ENCODE assay signal across 24 cellular contexts in genomic region chr5:73727470-73727869, GRCh38.
A peak's percentile ranks its signal among the peaks of the same experiment; 100 is the strongest.
DNase-seq lines count a peak whose midpoint lies in the region; ATAC-seq, FAIRE-seq and TF ChIP-seq lines count a peak whose summit lies in the region.
"Had no signal": no experiment of that assay in that cellular context is flagged by ENCODE, and none has a peak within 500 bp of the region (broad histone marks: within the 10 kb centered on the region; RNA-seq: fewer than 3 reads in every experiment).

No MANE protein-coding gene starts in this region.

- peaks cover 67% of the 10 kb centered on the region for H3K4me1 ChIP-seq in HepG2 (ENCODE audit: insufficient read depth, low read length)
- H3K4me1 ChIP-seq in right lobe of liver = peaks cover 0 to 38% (median 9%) of the 10 kb centered on the region in 4 donors
- H3K4me1 ChIP-seq in uterus = no peaks in the 10 kb centered on the region
- H3K4me1 ChIP-seq: BLaER1 treated with 17β-estradiol and CSF1 and Interleukin-3, amounts not matched to agents 10 nM and 100 nM had no signal

- no peak for TF ChIP-seq RAD21 in HepG2 (CRISPR knock-in tag; IDR thresholded peaks at IDR 0.05)

- H2AFZ ChIP-seq in HepG2 (ENCODE audit: low read length) = no peak overlapping the region

- H3K36me3 Mint-ChIP-seq in osteocyte (ENCODE audit: unreplicated experiment) = peaks cover 5% of the 10 kb centered on the region
- H3K36me3 Mint-ChIP-seq: CD4-positive, alpha-beta memory T cell had no signal

- no peak for TF ChIP-seq POLR2A in HepG2 (IDR thresholded peaks at IDR 0.05; ENCODE audit: insufficient read depth in 1 of 2, low read depth in 2 of 2, low read length in 2 of 2)
- no peak for TF ChIP-seq POLR2A in right lobe of liver (IDR thresholded peaks at IDR 0.05)
- no peak for TF ChIP-seq POLR2A in uterus (IDR thresholded peaks at IDR 0.05)

- H3K27me3 ChIP-seq in HepG2 (ENCODE audit: control insufficient read depth in 1 of 2, insufficient read depth in 2 of 2, low read length in 2 of 2) = no peaks in the 10 kb centered on the region
- H3K27me3 ChIP-seq in right lobe of liver = no peaks in the 10 kb centered on the region
- no peaks in the 10 kb centered on the region for H3K27me3 ChIP-seq in uterus
- H3K27me3 ChIP-seq: BLaER1 treated with 17β-estradiol and CSF1 and Interleukin-3, amounts not matched to agents 10 nM and 100 nM had no signal

- intact Hi-C loops in HepG2 (cut with micrococcal nuclease; ENCODE audit: unreplicated experiment) (loop anchor here (5.0 kb wide), 2 partner anchors 35 to 65 kb away; no protein-coding TSS in a partner anchor), right lobe of liver (cut with DNase I) (no loop called here), uterus (cut with DNase I; ENCODE audit: low total_unique reads) (no loop called here)

- H3K4me3 ChIP-seq in HepG2 (replicated peaks in 1 of 3; ENCODE audit: insufficient read depth in 1 of 3, low read depth in 2 of 3, low read length in 3 of 3) (no peak overlapping the region), right lobe of liver (no peak overlapping the region), coronary artery (peak overlapping the region; percentile 3), uterus (no peak overlapping the region)
- H3K4me3 ChIP-seq: BLaER1 treated with 17β-estradiol and CSF1 and Interleukin-3, amounts not matched to agents 10 nM and 100 nM had no signal

- POLR2A ChIA-PET in HepG2 (lab: Yijun Ruan, JAX) = interaction anchor here (2.6 kb wide), 1 partner anchor 49 kb away, joined by 7 read pairs; no protein-coding TSS in a partner anchor

- in situ Hi-C loops in HepG2 (cut with HindIII; ENCODE audit: extremely low pct_ligation_motif_present, low pct_unique_long_range_greater_than_20kb) (no loop called here), ACHN (cut with HindIII; ENCODE audit: low pct_ligation_motif_present, low pct_unique_long_range_greater_than_20kb, low sequenced_read_pairs) (no loop called here)

- peak overlapping the region; percentile 63 for H3K27ac Mint-ChIP-seq in osteocyte (ENCODE audit: unreplicated experiment)
- H3K27ac Mint-ChIP-seq: CD4-positive, alpha-beta memory T cell; HFFc6 had no signal

- no peaks in the 10 kb centered on the region for H3K27me3 Mint-ChIP-seq in osteocyte (ENCODE audit: unreplicated experiment)

- 96% methylated on average over 1 of the region's 1 CpG for WGBS in HepG2 (ENCODE audit: low lambda C conversion rate)
- WGBS in right lobe of liver (ENCODE audit: insufficient coverage, low coverage, low lambda C conversion rate, missing lambda C conversion rate) = 50% methylated on average over 1 of the region's 1 CpG

- H3K9me3 ChIP-seq in HepG2 (ENCODE audit: low read length) (no peaks in the 10 kb centered on the region), right lobe of liver (no peaks in the 10 kb centered on the region), uterus (no peaks in the 10 kb centered on the region)
- H3K9me3 ChIP-seq: BLaER1 treated with 17β-estradiol and CSF1 and Interleukin-3, amounts not matched to agents 10 nM and 100 nM; Caco-2; SK-N-SH had no signal

- H3K36me3 ChIP-seq in HepG2 (replicated peaks in 1 of 2; ENCODE audit: control insufficient read depth in 1 of 2, insufficient read depth in 2 of 2, low read length in 2 of 2) = no peaks in the 10 kb centered on the region
- H3K36me3 ChIP-seq in right lobe of liver = no peaks in the 10 kb centered on the region
- H3K36me3 ChIP-seq in uterus = no peaks in the 10 kb centered on the region
- H3K36me3 ChIP-seq: BLaER1 treated with 17β-estradiol and CSF1 and Interleukin-3, amounts not matched to agents 10 nM and 100 nM had no signal

- H3K9ac ChIP-seq in HepG2 (ENCODE audit: insufficient read depth, low read depth, low read length) = no peak overlapping the region
- H3K9ac ChIP-seq: BLaER1 treated with 17β-estradiol and CSF1 and Interleukin-3, amounts not matched to agents 10 nM and 100 nM; KMS-11; SK-N-SH had no signal

- H4K20me1 ChIP-seq in HepG2 (ENCODE audit: insufficient read depth, low read length) = no peaks in the 10 kb centered on the region
- H4K20me1 ChIP-seq: BLaER1 treated with 17β-estradiol and CSF1 and Interleukin-3, amounts not matched to agents 10 nM and 100 nM had no signal

- FAIRE-seq in HepG2 (lab: Jason Lieb, UNC) (no peak), GM19239 (lab: Jason Lieb, UNC) (no peak)

- DNase-seq in HepG2 (ENCODE audit: low spot score) (no peak), right lobe of liver (no peak), coronary artery (ENCODE audit: low spot score) (no peak), osteocyte (ENCODE audit: extremely low spot score, unreplicated experiment) (no peak), uterus (no peak), Ammon's horn (ENCODE audit: low spot score) (no peak), ACHN (no peak), GM19239 (ENCODE audit: insufficient read length, low spot score) (no peak)
- DNase-seq: Caco-2; CD4-positive, alpha-beta memory T cell; DMS 273 treated with DMSO at 0.1 percent for 48 hours; DMS79 treated with DMSO at 0.1 percent for 48 hours; H7; HFFc6; NCI-H1417; NCI-H1694 treated with DMSO at 0.1 percent for 48 hours; NCI-H446; NCI-H69; NK-92 treated with Interleukin-12 subunit alpha and Interleukin-12 subunit beta, amount 100 ng/mL, for 24 hours; SIG-M5; SK-N-SH had no signal

- TF ChIP-seq CTCF in HepG2 (CRISPR knock-in tag; IDR thresholded peaks at IDR 0.05) (no peak), right lobe of liver (IDR thresholded peaks at IDR 0.05) (no peak), coronary artery (IDR thresholded peaks at IDR 0.05) (no peak), osteocyte (IDR thresholded peaks at IDR 0.05) (no peak), uterus (IDR thresholded peaks at IDR 0.05) (no peak)

- no peak overlapping the region for H3K4me2 ChIP-seq in HepG2 (ENCODE audit: low read depth, low read length)
- H3K4me2 ChIP-seq: BLaER1 treated with 17β-estradiol and CSF1 and Interleukin-3, amounts not matched to agents 10 nM and 100 nM; KMS-11; SK-N-SH had no signal

- ATAC-seq in HepG2 (no peak), right lobe of liver (no peak)

- BruUV-seq in HepG2 (replicated peaks; lab: Mats Ljungman, UMichigan) = no TSS peak

- H3K9me3 Mint-ChIP-seq in osteocyte (ENCODE audit: unreplicated experiment) = no peaks in the 10 kb centered on the region
- H3K9me3 Mint-ChIP-seq: HFFc6 had no signal

- no peak overlapping the region for H3K4me3 Mint-ChIP-seq in osteocyte (ENCODE audit: unreplicated experiment)
- H3K4me3 Mint-ChIP-seq: CD4-positive, alpha-beta memory T cell; HFFc6 had no signal

- CTCF ChIA-PET in HepG2 (lab: Yijun Ruan, JAX; ENCODE audit: low intra/inter-chr PET ratio, low total read pairs) = no interaction called here

- TF ChIP-seq EP300 in HepG2 (IDR thresholded peaks at IDR 0.05; ENCODE audit: low read depth in 2 of 2, low read length in 2 of 2) = no peak
- no peak for TF ChIP-seq EP300 in HepG2 (CRISPR knock-in tag; IDR thresholded peaks at IDR 0.05; ENCODE audit: borderline replicate concordance)

- H3K27ac ChIP-seq in HepG2 (ENCODE audit: extremely low read length, insufficient read depth, low read length) (peak overlapping the region; percentile 2), right lobe of liver (peak overlapping the region in 1 of 3 donors; percentile 61), coronary artery (peak overlapping the region in 1 of 2 donors; percentile 63), uterus (peak overlapping the region; percentile 6 to 31)
- H3K27ac ChIP-seq: BLaER1 treated with 17β-estradiol and CSF1 and Interleukin-3, amounts not matched to agents 10 nM and 100 nM; KMS-11; RWPE1 had no signal

- peaks cover 7% of the 10 kb centered on the region for H3K79me2 ChIP-seq in HepG2 (ENCODE audit: insufficient read depth, low read length)

- H3K4me1 Mint-ChIP-seq in osteocyte (ENCODE audit: unreplicated experiment) = peaks cover 66% of the 10 kb centered on the region
- H3K4me1 Mint-ChIP-seq: CD4-positive, alpha-beta memory T cell had no signal

TF ChIP-seq in HepG2, 621 proteins besides CTCF, POLR2A, EP300 and RAD21:
- TF ChIP-seq ONECUT2 (CRISPR knock-in tag; IDR thresholded peaks at IDR 0.05) (no peak), ZMYM4 (CRISPR knock-in tag; IDR thresholded peaks at IDR 0.05) (0 out of 2 replicates have a peak, but pooled peaks have one; percentile 6)
